Comparison of ENCODE assay signal across 24 cellular contexts in genomic region chr5:103525366-103525765, GRCh38.
"Had no signal": no experiment of that assay in that cellular context is flagged by ENCODE, and none has a peak within 500 bp of the region (broad histone marks: within the 10 kb centered on the region; RNA-seq: fewer than 3 reads in every experiment).

No MANE protein-coding gene starts in this region.

- H3K4me2 ChIP-seq: SK-N-SH had no signal

- H3K9me3 Mint-ChIP-seq: activated CD4-positive, alpha-beta memory T cell treated with anti-CD3 and anti-CD28 coated beads, Interleukin-2, amount 10 ng/mL, durations not matched to agents 7 days and 5 days; activated CD4-positive, alpha-beta T cell treated with anti-CD3 and anti-CD28 coated beads, Interleukin-2, amount 10 ng/mL, durations not matched to agents 7 days and 5 days; activated naive CD4-positive, alpha-beta T cell treated with anti-CD3 and anti-CD28 coated beads, Interleukin-2, amount 10 ng/mL, durations not matched to agents 7 days and 5 days; activated naive CD8-positive, alpha-beta T cell treated with anti-CD3 and anti-CD28 coated beads, Interleukin-2, amount 10 ng/mL, durations not matched to agents 7 days and 5 days; activated T-cell treated with anti-CD3 and anti-CD28 coated beads, Interleukin-2, amount 50 U/mL, for 24 hours had no signal

- H3K4me3 Mint-ChIP-seq: activated CD4-positive, alpha-beta memory T cell treated with anti-CD3 and anti-CD28 coated beads, Interleukin-2, amount 10 ng/mL, durations not matched to agents 7 days and 5 days; activated CD4-positive, alpha-beta T cell treated with anti-CD3 and anti-CD28 coated beads, Interleukin-2, amount 10 ng/mL, durations not matched to agents 7 days and 5 days; activated naive CD4-positive, alpha-beta T cell treated with anti-CD3 and anti-CD28 coated beads, Interleukin-2, amount 10 ng/mL, durations not matched to agents 7 days and 5 days; activated naive CD8-positive, alpha-beta T cell treated with anti-CD3 and anti-CD28 coated beads, Interleukin-2, amount 10 ng/mL, durations not matched to agents 7 days and 5 days; activated T-cell treated with anti-CD3 and anti-CD28 coated beads, Interleukin-2, amount 50 U/mL, for 24 hours; natural killer cell; T-helper 17 cell had no signal

- DNase-seq: activated CD4-positive, alpha-beta memory T cell treated with anti-CD3 and anti-CD28 coated beads, Interleukin-2, amount 10 ng/mL, durations not matched to agents 7 days and 5 days; activated CD4-positive, alpha-beta T cell treated with anti-CD3 and anti-CD28 coated beads for 1 hour; activated CD4-positive, alpha-beta T cell treated with anti-CD3 and anti-CD28 coated beads, Interleukin-2, amount 10 ng/mL, durations not matched to agents 7 days and 5 days; activated CD8-positive, alpha-beta memory T cell treated with anti-CD3 and anti-CD28 coated beads, Interleukin-2, amount 50 U/mL, for 48 hours; activated gamma-delta T cell; activated naive CD4-positive, alpha-beta T cell treated with anti-CD3 and anti-CD28 coated beads, Interleukin-2, amount 10 ng/mL, durations not matched to agents 7 days and 5 days; activated naive CD8-positive, alpha-beta T cell treated with anti-CD3 and anti-CD28 coated beads, Interleukin-2, amount 10 ng/mL, durations not matched to agents 7 days and 5 days; activated T-cell treated with anti-CD3 and anti-CD28 coated beads, Interleukin-2, amount 50 U/mL, for 24 hours; amygdala; colonic mucosa; effector memory CD4-positive, alpha-beta T cell; erythroblast; foreskin fibroblast; heart right ventricle; mesendoderm; natural killer cell; sigmoid colon; SK-N-SH; stimulated activated naive CD4-positive, alpha-beta T cell treated with Interleukin-2 at 50 U/mL for 16 hours; SW 1271; T-helper 17 cell; testis; transverse colon had no signal

- H3K4me1 Mint-ChIP-seq: activated naive CD4-positive, alpha-beta T cell treated with anti-CD3 and anti-CD28 coated beads, Interleukin-2, amount 10 ng/mL, durations not matched to agents 7 days and 5 days; activated naive CD8-positive, alpha-beta T cell treated with anti-CD3 and anti-CD28 coated beads, Interleukin-2, amount 10 ng/mL, durations not matched to agents 7 days and 5 days had no signal

- H3K9me3 ChIP-seq: colonic mucosa, heart right ventricle, sigmoid colon, SK-N-SH, testis, transverse colon had no signal

- ATAC-seq: natural killer cell, T-helper 17 cell had no signal

- H3K4me1 ChIP-seq: sigmoid colon had no signal

- H3K4me3 ChIP-seq: colonic mucosa, heart right ventricle, lung, sigmoid colon, testis, transverse colon had no signal

- H3K36me3 ChIP-seq: colonic mucosa, heart right ventricle, sigmoid colon, transverse colon had no signal

- H3K27ac Mint-ChIP-seq: activated CD4-positive, alpha-beta memory T cell treated with anti-CD3 and anti-CD28 coated beads, Interleukin-2, amount 10 ng/mL, durations not matched to agents 7 days and 5 days; activated CD4-positive, alpha-beta T cell treated with anti-CD3 and anti-CD28 coated beads, Interleukin-2, amount 10 ng/mL, durations not matched to agents 7 days and 5 days; activated naive CD4-positive, alpha-beta T cell treated with anti-CD3 and anti-CD28 coated beads, Interleukin-2, amount 10 ng/mL, durations not matched to agents 7 days and 5 days; activated naive CD8-positive, alpha-beta T cell treated with anti-CD3 and anti-CD28 coated beads, Interleukin-2, amount 10 ng/mL, durations not matched to agents 7 days and 5 days; activated T-cell treated with anti-CD3 and anti-CD28 coated beads, Interleukin-2, amount 50 U/mL, for 24 hours; natural killer cell; T-helper 17 cell had no signal

- H3K36me3 Mint-ChIP-seq: activated naive CD4-positive, alpha-beta T cell treated with anti-CD3 and anti-CD28 coated beads, Interleukin-2, amount 10 ng/mL, durations not matched to agents 7 days and 5 days; activated naive CD8-positive, alpha-beta T cell treated with anti-CD3 and anti-CD28 coated beads, Interleukin-2, amount 10 ng/mL, durations not matched to agents 7 days and 5 days; natural killer cell had no signal

- H3K27me3 Mint-ChIP-seq: activated naive CD4-positive, alpha-beta T cell treated with anti-CD3 and anti-CD28 coated beads, Interleukin-2, amount 10 ng/mL, durations not matched to agents 7 days and 5 days had no signal

- H3K27me3 ChIP-seq: colonic mucosa, heart right ventricle, sigmoid colon, testis, transverse colon had no signal

- H3K9ac ChIP-seq: SK-N-SH had no signal

- H3K27ac ChIP-seq: colonic mucosa, heart right ventricle, sigmoid colon, testis, transverse colon had no signal
